Comparison of ENCODE assay signal across 18 cellular contexts in the genomic region with DNA sequence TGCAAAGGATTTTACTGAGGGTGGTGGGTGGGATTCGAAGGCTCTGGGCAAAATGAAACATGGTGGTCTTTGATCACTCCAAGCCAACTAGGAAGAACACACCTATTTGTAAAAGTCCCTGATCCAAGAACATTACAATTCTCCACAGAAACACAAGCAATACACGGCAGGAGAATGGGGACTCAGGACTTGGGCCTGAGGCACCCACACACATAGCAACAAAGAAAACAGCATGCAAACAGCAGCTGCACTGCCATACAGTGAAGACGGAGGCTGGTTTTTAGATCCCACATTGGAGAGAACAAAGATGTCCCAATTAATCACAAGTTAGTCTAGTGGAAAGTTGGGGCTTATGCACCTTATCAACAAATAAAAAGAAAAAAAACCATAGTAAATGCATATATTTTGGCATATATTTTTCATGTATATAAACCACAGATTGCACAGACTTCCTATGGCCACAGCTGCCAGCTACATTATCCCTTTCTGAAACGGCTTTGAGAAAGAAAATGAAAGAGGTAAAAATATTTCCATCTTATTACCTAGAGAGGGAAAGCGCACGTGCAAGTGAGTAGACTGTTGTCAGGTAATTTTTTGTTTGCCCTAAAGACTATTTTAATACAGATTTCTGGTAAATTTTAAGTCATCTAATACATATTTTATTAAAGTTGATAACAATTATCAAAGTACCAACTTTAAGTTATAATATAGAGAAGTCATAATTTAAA.
A peak's percentile ranks its signal among the peaks of the same experiment; 100 is the strongest.
DNase-seq lines count a peak whose midpoint lies in the region; ATAC-seq and TF ChIP-seq lines count a peak whose summit lies in the region.
"Had no signal": no experiment of that assay in that cellular context is flagged by ENCODE, and none has a peak within 500 bp of the region (broad histone marks: within the 10 kb centered on the region; RNA-seq: fewer than 3 reads in every experiment).

No MANE protein-coding gene starts in this region.

- H3K4me1 Mint-ChIP-seq in GM23338: peaks cover 59% of the 10 kb centered on the region
- H3K4me1 Mint-ChIP-seq in nephron: peaks cover 49% of the 10 kb centered on the region

- H3K4me3 ChIP-seq in GM23338: no peak overlapping the region
- no peak overlapping the region for H3K4me3 ChIP-seq in WERI-Rb-1 (ENCODE audit: low read depth, low read length)
- H3K4me3 ChIP-seq: HAP-1 had no signal

- H3K36me3 Mint-ChIP-seq in GM23338 (ENCODE audit: low read depth) (no peaks in the 10 kb centered on the region), nephron (ENCODE audit: low read depth) (no peaks in the 10 kb centered on the region)

- no peaks in the 10 kb centered on the region for H3K9me2 ChIP-seq in GM23338 (ENCODE audit: insufficient read depth)

- H3K27ac ChIP-seq in GM23338 (ENCODE audit: low read depth) (no peak overlapping the region; the same call in 1 of the 2 replicates), WERI-Rb-1 (no peak overlapping the region)

- H3K36me3 ChIP-seq in GM23338 (ENCODE audit: insufficient read depth) (no peaks in the 10 kb centered on the region; the same call in 1 of the 2 replicates), WERI-Rb-1 (no peaks in the 10 kb centered on the region)
- H3K36me3 ChIP-seq: HAP-1 had no signal

- no peaks in the 10 kb centered on the region for H3K79me2 ChIP-seq in GM23338 (replicated peaks; ENCODE audit: insufficient read depth)

- no peaks in the 10 kb centered on the region for H3F3A ChIP-seq in GM23338 (replicated peaks; ENCODE audit: low read depth)

- H3K9me3 ChIP-seq in WERI-Rb-1 (ENCODE audit: severe bottlenecking): no peaks in the 10 kb centered on the region
- H3K9me3 ChIP-seq: HAP-1 had no signal

- no peaks in the 10 kb centered on the region for H3K27me3 ChIP-seq in GM23338 (ENCODE audit: insufficient read depth)
- H3K27me3 ChIP-seq in WERI-Rb-1 (ENCODE audit: insufficient read depth, low read depth, severe bottlenecking): no peaks in the 10 kb centered on the region

- peak; percentile 34 for ATAC-seq in GM18502 (IDR thresholded peaks at IDR 0.05; ENCODE audit: poor library complexity, unreplicated experiment)
- peak; percentile 60 for ATAC-seq in GM23338

- H3K4me3 Mint-ChIP-seq in GM23338: no peak overlapping the region
- H3K4me3 Mint-ChIP-seq in nephron: peak overlapping the region in 1 of 3 experiments; percentile 7

- H4K20me1 ChIP-seq in GM23338 (replicated peaks; ENCODE audit: insufficient read depth): no peaks in the 10 kb centered on the region

- H3K27me3 Mint-ChIP-seq in GM23338 (ENCODE audit: insufficient read depth, low read depth, poor library complexity) (peaks cover 2% of the 10 kb centered on the region), nephron (ENCODE audit: low read depth) (no peaks in the 10 kb centered on the region)

- H3K9me3 Mint-ChIP-seq in GM23338: no peaks in the 10 kb centered on the region
- H3K9me3 Mint-ChIP-seq in nephron: peaks cover under 1% of the 10 kb centered on the region

- DNase-seq in GM23338 (ENCODE audit: low spot score) (no peak), NCI-H526 treated with DMSO at 0.1 percent for 48 hours (lab: John Stamatoyannopoulos, UW) (peak; percentile 41), NCI-H1417 treated with DMSO at 0.1 percent for 48 hours (lab: John Stamatoyannopoulos, UW) (no peak), GF-D8 (lab: John Stamatoyannopoulos, UW) (no peak), WERI-Rb-1 (no peak), NCI-H226 (no peak)
- DNase-seq: activated CD8-positive, alpha-beta memory T cell treated with anti-CD3 and anti-CD28 coated beads for 24 hours; activated naive CD4-positive, alpha-beta T cell treated with anti-CD3 and anti-CD28 coated beads, Interleukin-2, amount 50 U/mL, for 16 hours; caudate nucleus; midbrain; NCI-H2171; stimulated activated CD4-positive, alpha-beta T cell treated with anti-CD3 and anti-CD28 coated beads, Interleukin-4, amount 100 ng/mL, for 1 hour; stimulated activated naive CD4-positive, alpha-beta T cell; T-helper 9 cell had no signal

- H3K27ac Mint-ChIP-seq in GM23338: no peak overlapping the region; the same call in 1 of the 2 replicates
- H3K27ac Mint-ChIP-seq in nephron: peak overlapping the region; percentile 43 to 78 (median 75)
- H3K27ac Mint-ChIP-seq: progenitor cell of endocrine pancreas had no signal

- peaks cover 30% of the 10 kb centered on the region for H3K4me1 ChIP-seq in GM23338 (ENCODE audit: insufficient read depth)

- H2AFZ ChIP-seq in GM23338: no peak overlapping the region

- TF ChIP-seq CTCF in GM23338 (conservative IDR thresholded peaks at IDR 0.05; ENCODE audit: low read depth in 2 of 2) (no peak), nephron (IDR thresholded peaks at IDR 0.05; ENCODE audit: unreplicated experiment in 3 of 3) (no peak), WERI-Rb-1 (IDR thresholded peaks at IDR 0.05; ENCODE audit: low read depth, low read length) (no peak)

- H3K4me2 ChIP-seq in GM23338: no peak overlapping the region

TF ChIP-seq in GM23338, 12 proteins besides CTCF, POLR2A, EP300 and RAD21 (continues in another document):
- TF ChIP-seq, protein P1, sequence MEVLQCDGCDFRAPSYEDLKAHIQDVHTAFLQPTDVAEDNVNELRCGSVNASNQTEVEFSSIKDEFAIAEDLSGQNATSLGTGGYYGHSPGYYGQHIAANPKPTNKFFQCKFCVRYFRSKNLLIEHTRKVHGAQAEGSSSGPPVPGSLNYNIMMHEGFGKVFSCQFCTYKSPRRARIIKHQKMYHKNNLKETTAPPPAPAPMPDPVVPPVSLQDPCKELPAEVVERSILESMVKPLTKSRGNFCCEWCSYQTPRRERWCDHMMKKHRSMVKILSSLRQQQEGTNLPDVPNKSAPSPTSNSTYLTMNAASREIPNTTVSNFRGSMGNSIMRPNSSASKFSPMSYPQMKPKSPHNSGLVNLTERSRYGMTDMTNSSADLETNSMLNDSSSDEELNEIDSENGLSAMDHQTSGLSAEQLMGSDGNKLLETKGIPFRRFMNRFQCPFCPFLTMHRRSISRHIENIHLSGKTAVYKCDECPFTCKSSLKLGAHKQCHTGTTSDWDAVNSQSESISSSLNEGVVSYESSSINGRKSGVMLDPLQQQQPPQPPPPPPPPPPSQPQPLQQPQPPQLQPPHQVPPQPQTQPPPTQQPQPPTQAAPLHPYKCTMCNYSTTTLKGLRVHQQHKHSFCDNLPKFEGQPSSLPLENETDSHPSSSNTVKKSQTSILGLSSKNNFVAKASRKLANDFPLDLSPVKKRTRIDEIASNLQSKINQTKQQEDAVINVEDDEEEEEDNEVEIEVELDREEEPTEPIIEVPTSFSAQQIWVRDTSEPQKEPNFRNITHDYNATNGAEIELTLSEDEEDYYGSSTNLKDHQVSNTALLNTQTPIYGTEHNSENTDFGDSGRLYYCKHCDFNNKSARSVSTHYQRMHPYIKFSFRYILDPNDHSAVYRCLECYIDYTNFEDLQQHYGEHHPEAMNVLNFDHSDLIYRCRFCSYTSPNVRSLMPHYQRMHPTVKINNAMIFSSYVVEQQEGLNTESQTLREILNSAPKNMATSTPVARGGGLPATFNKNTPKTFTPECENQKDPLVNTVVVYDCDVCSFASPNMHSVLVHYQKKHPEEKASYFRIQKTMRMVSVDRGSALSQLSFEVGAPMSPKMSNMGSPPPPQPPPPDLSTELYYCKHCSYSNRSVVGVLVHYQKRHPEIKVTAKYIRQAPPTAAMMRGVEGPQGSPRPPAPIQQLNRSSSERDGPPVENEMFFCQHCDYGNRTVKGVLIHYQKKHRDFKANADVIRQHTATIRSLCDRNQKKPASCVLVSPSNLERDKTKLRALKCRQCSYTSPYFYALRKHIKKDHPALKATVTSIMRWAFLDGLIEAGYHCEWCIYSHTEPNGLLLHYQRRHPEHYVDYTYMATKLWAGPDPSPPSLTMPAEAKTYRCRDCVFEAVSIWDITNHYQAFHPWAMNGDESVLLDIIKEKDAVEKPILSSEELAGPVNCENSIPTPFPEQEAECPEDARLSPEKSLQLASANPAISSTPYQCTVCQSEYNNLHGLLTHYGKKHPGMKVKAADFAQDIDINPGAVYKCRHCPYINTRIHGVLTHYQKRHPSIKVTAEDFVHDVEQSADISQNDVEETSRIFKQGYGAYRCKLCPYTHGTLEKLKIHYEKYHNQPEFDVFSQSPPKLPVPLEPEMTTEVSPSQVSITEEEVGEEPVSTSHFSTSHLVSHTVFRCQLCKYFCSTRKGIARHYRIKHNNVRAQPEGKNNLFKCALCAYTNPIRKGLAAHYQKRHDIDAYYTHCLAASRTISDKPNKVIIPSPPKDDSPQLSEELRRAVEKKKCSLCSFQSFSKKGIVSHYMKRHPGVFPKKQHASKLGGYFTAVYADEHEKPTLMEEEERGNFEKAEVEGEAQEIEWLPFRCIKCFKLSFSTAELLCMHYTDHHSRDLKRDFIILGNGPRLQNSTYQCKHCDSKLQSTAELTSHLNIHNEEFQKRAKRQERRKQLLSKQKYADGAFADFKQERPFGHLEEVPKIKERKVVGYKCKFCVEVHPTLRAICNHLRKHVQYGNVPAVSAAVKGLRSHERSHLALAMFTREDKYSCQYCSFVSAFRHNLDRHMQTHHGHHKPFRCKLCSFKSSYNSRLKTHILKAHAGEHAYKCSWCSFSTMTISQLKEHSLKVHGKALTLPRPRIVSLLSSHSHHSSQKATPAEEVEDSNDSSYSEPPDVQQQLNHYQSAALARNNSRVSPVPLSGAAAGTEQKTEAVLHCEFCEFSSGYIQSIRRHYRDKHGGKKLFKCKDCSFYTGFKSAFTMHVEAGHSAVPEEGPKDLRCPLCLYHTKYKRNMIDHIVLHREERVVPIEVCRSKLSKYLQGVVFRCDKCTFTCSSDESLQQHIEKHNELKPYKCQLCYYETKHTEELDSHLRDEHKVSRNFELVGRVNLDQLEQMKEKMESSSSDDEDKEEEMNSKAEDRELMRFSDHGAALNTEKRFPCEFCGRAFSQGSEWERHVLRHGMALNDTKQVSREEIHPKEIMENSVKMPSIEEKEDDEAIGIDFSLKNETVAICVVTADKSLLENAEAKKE (CRISPR knock-in tag; IDR thresholded peaks at IDR 0.05): no peak
- TF ChIP-seq EZH2phosphoT487 (IDR thresholded peaks at IDR 0.05; ENCODE audit: unreplicated experiment): no peak
- TF ChIP-seq EZH2 (IDR thresholded peaks at IDR 0.05; ENCODE audit: low read depth, unreplicated experiment): no peak
- no peak for TF ChIP-seq STAT1 (IDR thresholded peaks at IDR 0.05; ENCODE audit: unreplicated experiment)
- no peak for TF ChIP-seq POLR2AphosphoS5 (IDR thresholded peaks at IDR 0.05; ENCODE audit: low read depth)
- TF ChIP-seq ETS1 (IDR thresholded peaks at IDR 0.05): no peak
- no peak for TF ChIP-seq ZNF331 (CRISPR knock-in tag; IDR thresholded peaks at IDR 0.05; ENCODE audit: low read depth)
